20 cellular contexts compared by ENCODE assay signal in genomic region chr17:16459850-16460550, GRCh38. TPM values are rescaled to one million over a fixed set of nuclear protein-coding genes. Genes with fewer than 3 reads are reported as not detected.
DNase-seq lines count a peak whose midpoint lies in the region; ATAC-seq and TF ChIP-seq lines count a peak whose summit lies in the region.
"Had no signal": no experiment of that assay in that cellular context is flagged by ENCODE, and none has a peak within 500 bp of the region (broad histone marks: within the 10 kb centered on the region; RNA-seq: fewer than 3 reads in every experiment).

No MANE protein-coding gene starts in this region.

- no peaks in the 10 kb centered on the region for H3K4me1 ChIP-seq in PC-3 (ENCODE audit: insufficient read depth, low read length)
- no peaks in the 10 kb centered on the region for H3K4me1 ChIP-seq in osteoblast (ENCODE audit: insufficient read depth, low read length)

- BruUV-seq in PC-3 (replicated peaks; lab: Mats Ljungman, UMichigan): no TSS peak

- TF ChIP-seq CTCF in activated CD8-positive, alpha-beta T cell treated with anti-CD3 and anti-CD28 coated beads for 36 hours (IDR thresholded peaks at IDR 0.05): no peak
- TF ChIP-seq CTCF in PC-3 (conservative IDR thresholded peaks at IDR 0.05; ENCODE audit: low read depth, low read length) (no peak), osteoblast (IDR thresholded peaks at IDR 0.05; ENCODE audit: extremely low read depth, low read depth, low read length) (no peak)

- no peaks in the 10 kb centered on the region for H3K9me2 ChIP-seq in PC-3 (replicated peaks; ENCODE audit: low read length)

- no peaks in the 10 kb centered on the region for H3K27me3 ChIP-seq in PC-3 (ENCODE audit: low read length)
- H3K27me3 ChIP-seq in osteoblast (ENCODE audit: insufficient read depth, low read length): no peaks in the 10 kb centered on the region
- H3K27me3 ChIP-seq: BE2C, ovary, right atrium auricular region had no signal

- POLR2A ChIA-PET in activated CD8-positive, alpha-beta T cell treated with anti-CD3 and anti-CD28 coated beads, Interleukin-2, amount 10 ng/mL, durations not matched to agents 7 days and 5 days (lab: Charles Lee): interaction anchor here (1.1 kb wide), 1 partner anchor 79 kb away, joined by 3 read pairs; the partner anchor contains the start of gene UBB
- POLR2A ChIA-PET in activated CD8-positive, alpha-beta T cell treated with anti-CD3 and anti-CD28 coated beads for 36 hours (lab: Charles Lee): interaction anchor here (0.6 to 0.9 kb wide), 2 partner anchors 16 to 27 kb away, joined by 3 read pairs; no protein-coding TSS in a partner anchor
- POLR2A ChIA-PET in PC-3 (lab: Charles Lee; ENCODE audit: unreplicated experiment): no interaction called here

- H3K27ac ChIP-seq in PC-3 (ENCODE audit: low read length) (no peak overlapping the region), epithelial cell of prostate (peak overlapping the region; percentile 44), osteoblast (ENCODE audit: low read depth, low read length) (no peak overlapping the region)
- H3K27ac ChIP-seq: A549, ovary, right atrium auricular region had no signal

- no peak overlapping the region for H3K4me3 Mint-ChIP-seq in activated CD8-positive, alpha-beta T cell treated with anti-CD3 and anti-CD28 coated beads, Interleukin-2, amount 10 ng/mL, durations not matched to agents 7 days and 5 days
- no peak overlapping the region for H3K4me3 Mint-ChIP-seq in activated CD8-positive, alpha-beta T cell treated with anti-CD3 and anti-CD28 coated beads for 36 hours
- H3K4me3 Mint-ChIP-seq in T-helper 2 cell treated with Interferon-gamma antibody and Interleukin-4, amounts not matched to agents 5 μg/mL and 100 μg/mL, for 36 hours: no peak overlapping the region
- H3K4me3 Mint-ChIP-seq: T-helper 1 cell treated with Interleukin-12 subunit alpha and Interleukin-12 subunit beta and Interleukin-4 antibody, amounts not matched to agents 30 μg/mL and 1 μg/mL, for 36 hours had no signal

- H2AFZ ChIP-seq in PC-3 (ENCODE audit: low read length) (no peak overlapping the region), osteoblast (ENCODE audit: low read length) (no peak overlapping the region)

- H3K27me3 Mint-ChIP-seq in activated CD8-positive, alpha-beta T cell treated with anti-CD3 and anti-CD28 coated beads, Interleukin-2, amount 10 ng/mL, durations not matched to agents 7 days and 5 days (ENCODE audit: low read depth): no peaks in the 10 kb centered on the region
- H3K27me3 Mint-ChIP-seq in activated CD8-positive, alpha-beta T cell treated with anti-CD3 and anti-CD28 coated beads for 36 hours: no peaks in the 10 kb centered on the region
- no peaks in the 10 kb centered on the region for H3K27me3 Mint-ChIP-seq in T-helper 2 cell treated with Interferon-gamma antibody and Interleukin-4, amounts not matched to agents 5 μg/mL and 100 μg/mL, for 36 hours (ENCODE audit: low read depth)

- no peaks in the 10 kb centered on the region for H3K79me2 ChIP-seq in PC-3 (ENCODE audit: low read length)
- H3K79me2 ChIP-seq in osteoblast (ENCODE audit: insufficient read depth, low read length): no peaks in the 10 kb centered on the region

- peaks cover 10% of the 10 kb centered on the region for H3K4me1 Mint-ChIP-seq in activated CD8-positive, alpha-beta T cell treated with anti-CD3 and anti-CD28 coated beads, Interleukin-2, amount 10 ng/mL, durations not matched to agents 7 days and 5 days (ENCODE audit: low read depth)
- no peaks in the 10 kb centered on the region for H3K4me1 Mint-ChIP-seq in activated CD8-positive, alpha-beta T cell treated with anti-CD3 and anti-CD28 coated beads for 36 hours (ENCODE audit: low read depth)
- H3K4me1 Mint-ChIP-seq in T-helper 2 cell treated with Interferon-gamma antibody and Interleukin-4, amounts not matched to agents 5 μg/mL and 100 μg/mL, for 36 hours (ENCODE audit: low read depth): no peaks in the 10 kb centered on the region

- H3K9me3 Mint-ChIP-seq in activated CD8-positive, alpha-beta T cell treated with anti-CD3 and anti-CD28 coated beads, Interleukin-2, amount 10 ng/mL, durations not matched to agents 7 days and 5 days (ENCODE audit: insufficient read depth): no peaks in the 10 kb centered on the region
- H3K9me3 Mint-ChIP-seq in activated CD8-positive, alpha-beta T cell treated with anti-CD3 and anti-CD28 coated beads for 36 hours: no peaks in the 10 kb centered on the region
- H3K9me3 Mint-ChIP-seq in T-helper 2 cell treated with Interferon-gamma antibody and Interleukin-4, amounts not matched to agents 5 μg/mL and 100 μg/mL, for 36 hours: no peaks in the 10 kb centered on the region
- H3K9me3 Mint-ChIP-seq: T-helper 1 cell treated with Interleukin-12 subunit alpha and Interleukin-12 subunit beta and Interleukin-4 antibody, amounts not matched to agents 30 μg/mL and 1 μg/mL, for 36 hours had no signal

- H3K27ac Mint-ChIP-seq in activated CD8-positive, alpha-beta T cell treated with anti-CD3 and anti-CD28 coated beads, Interleukin-2, amount 10 ng/mL, durations not matched to agents 7 days and 5 days: peak overlapping the region; percentile 39
- H3K27ac Mint-ChIP-seq in activated CD8-positive, alpha-beta T cell treated with anti-CD3 and anti-CD28 coated beads for 36 hours: no peak overlapping the region
- no peak overlapping the region for H3K27ac Mint-ChIP-seq in T-helper 2 cell treated with Interferon-gamma antibody and Interleukin-4, amounts not matched to agents 5 μg/mL and 100 μg/mL, for 36 hours
- H3K27ac Mint-ChIP-seq: T-helper 1 cell treated with Interleukin-12 subunit alpha and Interleukin-12 subunit beta and Interleukin-4 antibody, amounts not matched to agents 30 μg/mL and 1 μg/mL, for 36 hours had no signal

- DNase-seq in activated CD8-positive, alpha-beta T cell treated with anti-CD3 and anti-CD28 coated beads, Interleukin-2, amount 10 ng/mL, durations not matched to agents 7 days and 5 days: no peak
- no peak for DNase-seq in activated CD8-positive, alpha-beta T cell treated with anti-CD3 and anti-CD28 coated beads for 36 hours
- peak; percentile 20 for DNase-seq in PC-3
- DNase-seq in epithelial cell of prostate (ENCODE audit: low read depth, low spot score): no peak
- DNase-seq in osteoblast (ENCODE audit: insufficient read length, low spot score, missing footprints): peak; percentile 37
- no peak for DNase-seq in T-helper 2 cell treated with Interferon-gamma antibody and Interleukin-4, amounts not matched to agents 5 μg/mL and 100 μg/mL, for 36 hours (ENCODE audit: low spot score)
- no peak for DNase-seq in NCI-H2227 (lab: John Stamatoyannopoulos, UW; ENCODE audit: unreplicated experiment)
- DNase-seq in activated effector memory CD4-positive, alpha-beta T cell treated with Interleukin-2 at 50 U/mL for 16 hours: no peak
- DNase-seq: anterior cingulate cortex; BE2C; Caco-2; NCI-H1417 treated with DMSO at 0.1 percent for 48 hours; NCI-H69; ovary; SIG-M5; stimulated activated CD4-positive, alpha-beta T cell treated with anti-CD3 and anti-CD28 coated beads, Interleukin-12 subunit alpha, Interleukin-12 subunit beta, amount 100 ng/mL, for 4 hours had no signal

- no peaks in the 10 kb centered on the region for H3K36me3 ChIP-seq in PC-3 (ENCODE audit: low read depth, low read length)
- H3K36me3 ChIP-seq in osteoblast (ENCODE audit: insufficient read depth, low read length): peaks cover 10% of the 10 kb centered on the region
- H3K36me3 ChIP-seq: BE2C, ovary, right atrium auricular region had no signal

- H3K9ac ChIP-seq in PC-3 (ENCODE audit: low read length): no peak overlapping the region

- no peaks in the 10 kb centered on the region for H3F3A ChIP-seq in PC-3 (ENCODE audit: low read length, unreplicated experiment)

- no peaks in the 10 kb centered on the region for H3K9me3 ChIP-seq in PC-3 (ENCODE audit: low read length)
- no peaks in the 10 kb centered on the region for H3K9me3 ChIP-seq in osteoblast (ENCODE audit: low read depth, low read length)
- H3K9me3 ChIP-seq: A549, BE2C, Caco-2, ovary, right atrium auricular region had no signal

- H4K20me1 ChIP-seq in PC-3 (ENCODE audit: low read length) (no peaks in the 10 kb centered on the region), osteoblast (ENCODE audit: insufficient read depth, low read length) (peaks cover 15% of the 10 kb centered on the region)

- no peak overlapping the region for H3K4me3 ChIP-seq in PC-3 (ENCODE audit: low read length)
- no peak overlapping the region for H3K4me3 ChIP-seq in osteoblast (ENCODE audit: insufficient read depth, low read length)
- H3K4me3 ChIP-seq: A549, ovary, right atrium auricular region had no signal

- ATAC-seq in activated CD8-positive, alpha-beta T cell treated with anti-CD3 and anti-CD28 coated beads, Interleukin-2, amount 10 ng/mL, durations not matched to agents 7 days and 5 days: no peak
- no peak for ATAC-seq in activated CD8-positive, alpha-beta T cell treated with anti-CD3 and anti-CD28 coated beads for 36 hours
- no peak for ATAC-seq in PC-3
- ATAC-seq: A549 had no signal

- intact Hi-C loops in activated CD8-positive, alpha-beta T cell treated with anti-CD3 and anti-CD28 coated beads for 36 hours (cut with micrococcal nuclease): no loop called here
- intact Hi-C loops in PC-3 (cut with micrococcal nuclease): no loop called here

- CTCF ChIA-PET in activated CD8-positive, alpha-beta T cell treated with anti-CD3 and anti-CD28 coated beads, Interleukin-2, amount 10 ng/mL, durations not matched to agents 7 days and 5 days (lab: Charles Lee): interaction anchor here (1.0 kb wide), 1 partner anchor 61 kb away, joined by 3 read pairs; no protein-coding TSS in a partner anchor
- CTCF ChIA-PET in activated CD8-positive, alpha-beta T cell treated with anti-CD3 and anti-CD28 coated beads for 36 hours (lab: Charles Lee): interaction anchor here (0.7 kb wide), 1 partner anchor 10 kb away, joined by 3 read pairs; no protein-coding TSS in a partner anchor
- CTCF ChIA-PET in PC-3 (lab: Charles Lee): no interaction called here

- no peaks in the 10 kb centered on the region for H3K36me3 Mint-ChIP-seq in activated CD8-positive, alpha-beta T cell treated with anti-CD3 and anti-CD28 coated beads, Interleukin-2, amount 10 ng/mL, durations not matched to agents 7 days and 5 days (ENCODE audit: low read depth)
- H3K36me3 Mint-ChIP-seq in activated CD8-positive, alpha-beta T cell treated with anti-CD3 and anti-CD28 coated beads for 36 hours (ENCODE audit: low read depth): peaks cover 9% of the 10 kb centered on the region
- H3K36me3 Mint-ChIP-seq in T-helper 2 cell treated with Interferon-gamma antibody and Interleukin-4, amounts not matched to agents 5 μg/mL and 100 μg/mL, for 36 hours (ENCODE audit: low read depth): peaks cover 7% of the 10 kb centered on the region

- no peak overlapping the region for H3K4me2 ChIP-seq in PC-3 (ENCODE audit: low read length)
- H3K4me2 ChIP-seq in osteoblast (ENCODE audit: insufficient read depth, low read length): no peak overlapping the region
- H3K4me2 ChIP-seq: A549 had no signal

RNA-seq across cellular contexts. Expression of gene LRRC75A, which starts 32.0 kb away (rescaled TPM):
- total RNA-seq in activated CD8-positive, alpha-beta T cell treated with anti-CD3 and anti-CD28 coated beads, Interleukin-2, amount 10 ng/mL, durations not matched to agents 7 days and 5 days: 1 to 10 TPM; 3.6 to 5.7 TPM
- 1 to 10 TPM; 1.8 to 2.3 TPM for total RNA-seq in activated CD8-positive, alpha-beta T cell treated with anti-CD3 and anti-CD28 coated beads for 36 hours
- total RNA-seq in PC-3 (2014; rRNA removed): 15.8 and 19.4 TPM in 2 replicates
- 0.88 and 1.4 TPM in 2 replicates for total RNA-seq in osteoblast
- total RNA-seq: OCI-LY7 had no signal

RNA-seq across cellular contexts. Expression of gene TRPV2, which starts 44.6 kb away (rescaled TPM):
- total RNA-seq in activated CD8-positive, alpha-beta T cell treated with anti-CD3 and anti-CD28 coated beads, Interleukin-2, amount 10 ng/mL, durations not matched to agents 7 days and 5 days: 100 to 1,000 TPM; 124 to 134 TPM
- total RNA-seq in activated CD8-positive, alpha-beta T cell treated with anti-CD3 and anti-CD28 coated beads for 36 hours: 10 to 100 TPM; 44.6 to 47.6 TPM
- total RNA-seq in PC-3 (2014; rRNA removed) (0.69 and 1.9 TPM in 2 replicates), osteoblast (62.5 and 71.3 TPM in 2 replicates)

Comparison
In these comparisons a context has a peak if more than half of its experiments do, and no peak if none do; other contexts are left out.
1. DNase-seq: peak in PC-3 (single experiment) and osteoblast (single experiment); none in activated CD8-positive, alpha-beta T cell treated with anti-CD3 and anti-CD28 coated beads, Interleukin-2, amount 10 ng/mL, durations not matched to agents 7 days and 5 days (single experiment), activated CD8-positive, alpha-beta T cell treated with anti-CD3 and anti-CD28 coated beads for 36 hours (single experiment), epithelial cell of prostate (single experiment), T-helper 2 cell treated with Interferon-gamma antibody and Interleukin-4, amounts not matched to agents 5 μg/mL and 100 μg/mL, for 36 hours (single experiment), NCI-H2227 (single experiment) and activated effector memory CD4-positive, alpha-beta T cell treated with Interleukin-2 at 50 U/mL for 16 hours (single experiment).
2. RNA of gene TRPV2, which starts 44.6 kb away (total RNA-seq): 124 to 134 TPM in activated CD8-positive, alpha-beta T cell treated with anti-CD3 and anti-CD28 coated beads, Interleukin-2, amount 10 ng/mL, durations not matched to agents 7 days and 5 days, 62.5 to 71.3 TPM in osteoblast and 44.6 to 47.6 TPM in activated CD8-positive, alpha-beta T cell treated with anti-CD3 and anti-CD28 coated beads for 36 hours; 0.69 to 1.9 TPM in PC-3; every median in the first group is over 10 times any median in the second.